Comparison of ENCODE assay signal across 25 cellular contexts in the genomic region with DNA sequence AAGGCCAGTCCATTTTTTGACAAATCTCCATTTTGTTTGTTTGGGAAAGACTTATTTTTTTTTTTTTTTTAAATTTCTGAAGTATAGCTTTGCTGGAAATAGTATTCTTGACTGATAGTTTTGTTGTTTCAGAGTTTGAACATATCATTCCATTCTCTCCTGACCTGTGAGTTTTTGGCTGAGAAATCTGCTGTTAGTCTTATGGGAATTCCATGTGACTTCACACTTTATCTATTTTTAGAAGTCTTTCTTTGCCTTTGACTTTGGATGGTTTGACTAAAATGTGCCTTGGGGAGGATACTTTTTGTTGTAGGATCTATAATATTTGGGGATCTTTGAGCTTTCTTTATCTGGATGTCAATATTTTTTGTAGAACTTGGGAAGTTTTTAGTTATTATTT. TPM values are rescaled to one million over a fixed set of nuclear protein-coding genes. Genes with fewer than 3 reads are reported as not detected.
A peak's percentile ranks its signal among the peaks of the same experiment; 100 is the strongest.
DNase-seq lines count a peak whose midpoint lies in the region; ATAC-seq, FAIRE-seq and TF ChIP-seq lines count a peak whose summit lies in the region.
"Had no signal": no experiment of that assay in that cellular context is flagged by ENCODE, and none has a peak within 500 bp of the region (broad histone marks: within the 10 kb centered on the region; RNA-seq: fewer than 3 reads in every experiment).

No MANE protein-coding gene starts in this region.

- H3K9ac ChIP-seq in HCT116 (ENCODE audit: low read length) = no peak overlapping the region
- H3K9ac ChIP-seq in K562 (ENCODE audit: insufficient read depth in 1 of 2, low read depth in 2 of 2, low read length in 2 of 2) = no peak overlapping the region
- H3K9ac ChIP-seq in mesendoderm (ENCODE audit: low read length) = no peak overlapping the region

- no peak overlapping the region for H2AFZ ChIP-seq in HCT116 (ENCODE audit: low read depth, low read length, poor library complexity, severe bottlenecking)
- H2AFZ ChIP-seq in OCI-LY7 (ENCODE audit: low read length) = no peak overlapping the region
- no peak overlapping the region for H2AFZ ChIP-seq in K562 (ENCODE audit: low read depth, low read length)

- TF ChIP-seq CTCF in HCT116 (IDR thresholded peaks at IDR 0.05 in 2 of 3, conservative IDR thresholded peaks at IDR 0.05 in 1 of 3; ENCODE audit: borderline replicate concordance in 1 of 3, insufficient read depth in 1 of 3, low read depth in 2 of 3, low read length in 2 of 3) (no peak), OCI-LY7 (conservative IDR thresholded peaks at IDR 0.05; ENCODE audit: low read length) (no peak), K562 (IDR thresholded peaks at IDR 0.05 in 2 of 3, conservative IDR thresholded peaks at IDR 0.05 in 1 of 3; ENCODE audit: insufficient read depth in 2 of 3, low read depth in 1 of 3, low read length in 3 of 3) (no peak), ovary (IDR thresholded peaks at IDR 0.05) (no peak)

- intact Hi-C loops in HCT116 (cut with micrococcal nuclease) (no loop called here), OCI-LY7 (cut with micrococcal nuclease; ENCODE audit: unreplicated experiment) (no loop called here), K562 (cut with micrococcal nuclease) (no loop called here), ovary (cut with DNase I) (no loop called here)

- in situ Hi-C loops in K562 (cut with MboI) = no loop called here

- H3K9me2 ChIP-seq in HCT116 (ENCODE audit: insufficient read depth) (no peaks in the 10 kb centered on the region), OCI-LY7 (ENCODE audit: insufficient read depth, low read length) (no peaks in the 10 kb centered on the region)

- no peak overlapping the region for H2BK120ac ChIP-seq in mesendoderm (ENCODE audit: low read depth, low read length)

- H4K20me1 ChIP-seq in HCT116 (ENCODE audit: insufficient read depth) (no peaks in the 10 kb centered on the region), OCI-LY7 (ENCODE audit: insufficient read depth, low read length) (no peaks in the 10 kb centered on the region), K562 (replicated peaks; ENCODE audit: control insufficient read depth, insufficient read depth, low read length) (no peaks in the 10 kb centered on the region)

- H3K9me1 ChIP-seq in K562 (ENCODE audit: control insufficient read depth, insufficient read depth, low read length) = no peaks in the 10 kb centered on the region

- BruUV-seq in HCT116 (replicated peaks; lab: Mats Ljungman, UMichigan) = no TSS peak
- BruUV-seq in OCI-LY7 (replicated peaks; lab: Mats Ljungman, UMichigan) = no TSS peak
- no TSS peak for BruUV-seq in K562 (replicated peaks; lab: Mats Ljungman, UMichigan)

- no peak for ATAC-seq in HCT116
- no peak for ATAC-seq in K562
- ATAC-seq in HG03135 (IDR thresholded peaks at IDR 0.05; ENCODE audit: unreplicated experiment) = no peak
- ATAC-seq: A549 had no signal

- CTCF ChIA-PET in HCT116 (lab: Charles Lee) (no interaction called here), OCI-LY7 (lab: Charles Lee; ENCODE audit: unreplicated experiment) (no interaction called here), K562 (lab: Yijun Ruan, JAX; ENCODE audit: low intra/inter-chr PET ratio) (interaction anchor here (0.6 kb wide), 1 partner anchor 91 kb away, joined by 5 read pairs; no protein-coding TSS in a partner anchor)

- H3K9me3 ChIP-seq in HCT116 (ENCODE audit: control insufficient read depth in 1 of 2, insufficient read depth in 1 of 2, low read depth in 1 of 2, low read length in 2 of 2) (peaks cover 0 to 4% of the 10 kb centered on the region in 2 experiments; a peak in 2 of 4 replicates), OCI-LY7 (ENCODE audit: low read length) (peaks cover 80% of the 10 kb centered on the region), K562 (replicated peaks; ENCODE audit: control insufficient read depth, insufficient read depth, low read depth, low read length) (no peaks in the 10 kb centered on the region; the same call in 1 of the 2 replicates), ovary (no peaks in the 10 kb centered on the region)
- H3K9me3 ChIP-seq: A549 had no signal

- no peak overlapping the region for H3K18ac ChIP-seq in mesendoderm (ENCODE audit: low read length)

- no peak overlapping the region for H2BK15ac ChIP-seq in mesendoderm (replicated peaks; ENCODE audit: low read depth)

- H3K27ac ChIP-seq in HCT116 (ENCODE audit: low read depth, low read length) (no peak overlapping the region), OCI-LY7 (ENCODE audit: low read depth, low read length, poor library complexity, severe bottlenecking) (no peak overlapping the region), K562 (ENCODE audit: extremely low read depth, low read depth, low read length) (no peak overlapping the region), mesendoderm (ENCODE audit: low read depth, low read length) (no peak overlapping the region), ovary (no peak overlapping the region)
- H3K27ac ChIP-seq: A549 had no signal

- H3K23ac ChIP-seq in mesendoderm (ENCODE audit: low read length) = no peak overlapping the region

- H3K27me3 ChIP-seq in HCT116 (ENCODE audit: insufficient read depth, low read length) = no peaks in the 10 kb centered on the region
- no peaks in the 10 kb centered on the region for H3K27me3 ChIP-seq in K562 (ENCODE audit: control insufficient read depth in 2 of 2, insufficient read depth in 2 of 2, low read length in 2 of 2)
- H3K27me3 ChIP-seq in mesendoderm (ENCODE audit: insufficient read depth, low read length, poor library complexity) = no peaks in the 10 kb centered on the region
- no peaks in the 10 kb centered on the region for H3K27me3 ChIP-seq in ovary

- no peaks in the 10 kb centered on the region for H3K4me1 ChIP-seq in HCT116 (ENCODE audit: control insufficient read depth in 1 of 2, insufficient read depth in 2 of 2, low read length in 2 of 2)
- H3K4me1 ChIP-seq in OCI-LY7 (ENCODE audit: insufficient read depth, low read length, poor library complexity, severe bottlenecking) = no peaks in the 10 kb centered on the region
- no peaks in the 10 kb centered on the region for H3K4me1 ChIP-seq in K562 (replicated peaks in 1 of 2; ENCODE audit: control insufficient read depth in 2 of 2, insufficient read depth in 2 of 2, low read length in 2 of 2)
- no peaks in the 10 kb centered on the region for H3K4me1 ChIP-seq in mesendoderm (ENCODE audit: control insufficient read depth, low read depth, low read length)
- H3K4me1 ChIP-seq in ovary (ENCODE audit: insufficient read depth) = no peaks in the 10 kb centered on the region
- H3K4me1 ChIP-seq: A549 had no signal

- TF ChIP-seq EP300 in K562 (IDR thresholded peaks at IDR 0.05; ENCODE audit: low read length) = no peak
- no peak for TF ChIP-seq EP300 in ovary (IDR thresholded peaks at IDR 0.05)

- FAIRE-seq in K562 (lab: Jason Lieb, UNC) = no peak
- FAIRE-seq: A549, GM12891, GM18507 had no signal

- TF ChIP-seq POLR2A in HCT116 (IDR thresholded peaks at IDR 0.05; ENCODE audit: borderline replicate concordance, extremely low read depth, insufficient read depth, insufficient read length) (no peak), K562 (conservative IDR thresholded peaks at IDR 0.05) (no peak), ovary (IDR thresholded peaks at IDR 0.05) (no peak)

- H3K36me3 ChIP-seq in HCT116 (ENCODE audit: control insufficient read depth in 1 of 2, insufficient read depth in 2 of 2, low read length in 2 of 2) (no peaks in the 10 kb centered on the region), OCI-LY7 (ENCODE audit: insufficient read depth, low read length) (peaks cover 49% of the 10 kb centered on the region), K562 (ENCODE audit: control insufficient read depth, insufficient read depth, low read length) (no peaks in the 10 kb centered on the region), mesendoderm (ENCODE audit: control insufficient read depth, insufficient read depth, low read length) (no peaks in the 10 kb centered on the region), ovary (no peaks in the 10 kb centered on the region)

- DNase-seq in HCT116 (ENCODE audit: low read depth, low spot score) (no peak), OCI-LY7 (ENCODE audit: low spot score) (peak; percentile 36), K562 (ENCODE audit: extremely low read depth in 1 of 4, low spot score in 3 of 4) (no peak), mesendoderm (peak; percentile 10), ovary (no peak), NCI-H446 (lab: John Stamatoyannopoulos, UW) (no peak)
- DNase-seq: 8988T; C1 segment of cervical spinal cord; Calu3; CD4-positive, alpha-beta memory T cell; COR-L47; DMS53; DMS79 treated with DMSO at 0.1 percent for 48 hours; GF-D8; GOT3; H7; HCEC 1CT; HFFc6 had no signal

- POLR2A ChIA-PET in HCT116 (lab: Charles Lee) = no interaction called here
- POLR2A ChIA-PET in OCI-LY7 (lab: Charles Lee) = interaction anchor here (0.6 to 1.3 kb wide), 5 partner anchors 9 to 292 kb away, joined by 3 to 6 read pairs (median 4); no protein-coding TSS in a partner anchor
- POLR2A ChIA-PET in K562 (lab: Yijun Ruan, JAX) = no interaction called here

- no peak for TF ChIP-seq RAD21 in HCT116 (IDR thresholded peaks at IDR 0.05; ENCODE audit: low read depth)
- TF ChIP-seq RAD21 in K562 (CRISPR knock-in tag; conservative IDR thresholded peaks at IDR 0.05 in 1 of 2, IDR thresholded peaks at IDR 0.05 in 1 of 2) = no peak

- H2AK5ac ChIP-seq in mesendoderm (ENCODE audit: low read length) = no peak overlapping the region

- H3K4ac ChIP-seq in mesendoderm (ENCODE audit: low read depth, low read length) = no peak overlapping the region

- H3K56ac ChIP-seq in mesendoderm (ENCODE audit: low read length) = no peak overlapping the region

- H2BK5ac ChIP-seq in mesendoderm (ENCODE audit: low read length) = no peak overlapping the region

- no peak overlapping the region for H3K4me3 ChIP-seq in HCT116 (replicated peaks in 1 of 2; ENCODE audit: low read depth in 1 of 2, low read length in 2 of 2)
- H3K4me3 ChIP-seq in OCI-LY7 (ENCODE audit: low read depth, low read length, poor library complexity, severe bottlenecking) = no peak overlapping the region
- H3K4me3 ChIP-seq in K562 = no peak overlapping the region
- no peak overlapping the region for H3K4me3 ChIP-seq in mesendoderm (ENCODE audit: low read length)
- no peak overlapping the region for H3K4me3 ChIP-seq in ovary
- H3K4me3 ChIP-seq: A549 had no signal

- H3K79me1 ChIP-seq in mesendoderm (ENCODE audit: low read length) = no peaks in the 10 kb centered on the region

- H4K8ac ChIP-seq in mesendoderm (ENCODE audit: low read depth, low read length) = no peak overlapping the region

- RAD21 ChIA-PET in HCT116 (lab: Charles Lee; ENCODE audit: low non-redundant PET in 1 of 2, low total read pairs in 2 of 2, uncharacterized antibody in 2 of 2, unreplicated experiment in 2 of 2) = no interaction called here

- H3K4me2 ChIP-seq in HCT116 (ENCODE audit: low read length) = no peak overlapping the region
- no peak overlapping the region for H3K4me2 ChIP-seq in OCI-LY7 (ENCODE audit: low read length)
- no peak overlapping the region for H3K4me2 ChIP-seq in K562 (ENCODE audit: insufficient read depth, low read length)
- no peak overlapping the region for H3K4me2 ChIP-seq in mesendoderm (ENCODE audit: low read length)
- H3K4me2 ChIP-seq: A549 had no signal

- no peak overlapping the region for H4K5ac ChIP-seq in mesendoderm (ENCODE audit: low read length)

- H3K79me2 ChIP-seq in HCT116 (ENCODE audit: insufficient read depth, low read length) = no peaks in the 10 kb centered on the region
- H3K79me2 ChIP-seq in OCI-LY7 (ENCODE audit: insufficient read depth, low read depth, low read length) = no peaks in the 10 kb centered on the region
- no peaks in the 10 kb centered on the region for H3K79me2 ChIP-seq in K562 (ENCODE audit: control insufficient read depth, insufficient read depth, low read length)
- no peaks in the 10 kb centered on the region for H3K79me2 ChIP-seq in mesendoderm (ENCODE audit: control insufficient read depth, insufficient read depth, low read length)

RNA-seq across cellular contexts. Expression of gene ADAM29, which starts 10.7 kb away (rescaled TPM):
- not detected for total RNA-seq in HCT116 (2021; ENCODE audit: unreplicated experiment)
- not detected in 2 replicates for polyA plus RNA-seq in HCT116 (2012)
- total RNA-seq in OCI-LY7 (2014; rRNA removed; shearing (Covaris generic)) = 1.0 and 1.7 TPM in 2 replicates
- 1.1 and 1.2 TPM in 2 replicates for total RNA-seq in OCI-LY7 (2022)
- total RNA-seq in K562 (2011; cell fraction: chromatin; rRNA removed; ENCODE audit: low replicate concordance) = not detected in 2 replicates
- total RNA-seq in K562 (2011; cell fraction: nucleolus; rRNA removed) = not detected in 2 replicates
- total RNA-seq in K562 (2011; cell fraction: nucleoplasm; rRNA removed) = not detected in 2 replicates
- not detected in 2 replicates for total RNA-seq in K562 (2014; rRNA removed)
- not detected in 2 replicates for total RNA-seq in K562 (2014; rRNA removed; fragmentation: Illumina TruSeq; extraction: Trizol)
- total RNA-seq in K562 (2015; rRNA removed; fragmentation: Illumina TruSeq; extraction: Trizol) = not detected in 2 replicates
- total RNA-seq in K562 (2021) = not detected in 2 replicates
- not detected in 2 replicates for polyA plus RNA-seq in K562 (2011; rRNA removed)
- not detected in 2 replicates for polyA plus RNA-seq in K562 (2011; cell fraction: cytosol; rRNA removed)
- polyA plus RNA-seq in K562 (2011; cell fraction: nucleus; rRNA removed) = not detected in 2 replicates
- not detected in 2 replicates for polyA plus RNA-seq in K562 (2012)
- not detected in 2 replicates for polyA plus RNA-seq in K562 (2014; fragmentation: Illumina TruSeq; extraction: Trizol)
- polyA plus RNA-seq in K562 (2014; fragmentation: Nextera tagmentation; extraction: Ambion mirVana) = not detected
- polyA plus RNA-seq in K562 (2014; rRNA removed) = not detected in 2 replicates
- not detected in 2 replicates for polyA minus RNA-seq in K562 (2011; rRNA and poly(A)+ RNA removed)
- polyA minus RNA-seq in K562 (2011; cell fraction: cytosol; rRNA and poly(A)+ RNA removed) = not detected in 2 replicates
- not detected in 2 replicates for polyA minus RNA-seq in K562 (2011; cell fraction: nucleus; rRNA and poly(A)+ RNA removed)
- 0.11 TPM for polyA plus RNA-seq in mesendoderm (2013, experiment 1 of 2)
- 0.17 TPM for polyA plus RNA-seq in mesendoderm (2013, experiment 2 of 2)
- not detected for total RNA-seq in ovary
- polyA plus RNA-seq in ovary = not detected
- total RNA-seq: Calu3, Daoy, G401, H7, HFFc6 had no signal
- polyA plus RNA-seq: A549; BJ; CD4-positive, alpha-beta memory T cell had no signal

Comparison
In these comparisons a context has a peak if more than half of its experiments do, and no peak if none do; other contexts are left out.
1. DNase-seq: peak in OCI-LY7 (single experiment) and mesendoderm (single experiment); none in HCT116 (single experiment), K562 (0 of 4), ovary (0 of 5) and NCI-H446 (0 of 2).
2. Of the 22 proteins assayed by ChIP-seq in both K562 and HCT116: peak only in K562: none; only in HCT116: MAX; in both: none; in neither: 20; mixed calls (peak in some experiments, not most) for 1.